In the genomic region with DNA sequence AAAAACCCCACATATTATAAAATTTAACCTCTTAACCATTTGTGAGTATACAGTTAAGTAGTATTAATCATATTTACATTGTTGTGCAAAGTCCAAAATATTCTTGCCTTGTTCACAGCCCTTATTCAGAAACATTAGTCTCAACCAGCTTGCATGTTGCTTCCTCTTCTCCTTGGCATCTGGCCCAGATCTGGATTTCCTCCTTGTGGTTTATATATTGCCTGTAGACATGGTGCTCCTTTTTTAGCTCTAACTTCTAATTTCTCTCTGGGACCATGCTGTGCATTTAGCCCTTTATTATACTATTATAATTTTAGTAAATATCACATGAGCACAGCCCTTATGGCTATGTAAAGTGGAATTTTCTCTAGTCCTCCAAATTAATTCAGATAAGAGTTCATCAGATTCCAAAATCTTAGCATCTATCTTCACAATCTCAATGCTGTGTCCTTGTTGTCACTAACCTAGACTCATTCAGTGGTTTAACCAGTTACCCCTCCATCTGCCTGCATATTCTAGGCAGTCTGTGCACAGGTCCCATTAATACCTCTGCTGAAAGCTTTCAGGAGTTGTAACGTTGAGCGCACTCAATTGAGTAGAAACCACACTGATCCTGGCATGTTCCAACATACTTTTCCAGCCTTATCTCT, we compare ENCODE assay signal across 8 cellular contexts. TPM values are rescaled to one million over a fixed set of nuclear protein-coding genes. Genes with fewer than 3 reads are reported as not detected.
DNase-seq lines count a peak whose midpoint lies in the region; ATAC-seq, FAIRE-seq and TF ChIP-seq lines count a peak whose summit lies in the region.

No MANE protein-coding gene starts in this region.

- DNase-seq in stimulated activated CD4-positive, alpha-beta T cell treated with anti-CD3 and anti-CD28 coated beads, Interleukin-15, amount 100 ng/mL, for 24 hours, result peak; percentile 11
- no peak for DNase-seq in stimulated activated CD4-positive, alpha-beta T cell treated with anti-CD3 and anti-CD28 coated beads, Interleukin-4, amount 100 ng/mL, for 1 hour
- DNase-seq in KG1 (lab: John Stamatoyannopoulos, UW), result peak; percentile 81
- peak; percentile 49 to 60 (median 58) for DNase-seq in right cardiac atrium
- DNase-seq in testis, result peak; percentile 73
- DNase-seq in urothelium cell line (ENCODE audit: low spot score), result no peak

- ATAC-seq in right cardiac atrium (peak; percentile 61 to 80), GM21381 (IDR thresholded peaks at IDR 0.05; ENCODE audit: unreplicated experiment) (no peak)

- no peaks in the 10 kb centered on the region for H3K36me3 ChIP-seq in testis (ENCODE audit: low read depth, missing control alignments)

- H3K4me1 ChIP-seq in right cardiac atrium (ENCODE audit: control insufficient read depth, insufficient read depth, low read length) (peaks cover 5% of the 10 kb centered on the region), testis (no peaks in the 10 kb centered on the region)

- 88% methylated on average over 2 of the region's 2 CpGs for WGBS in right cardiac atrium
- 88 to 89% methylated on average over 2 of the region's 2 CpGs for WGBS in testis, 2 donors

- H3K27me3 ChIP-seq in right cardiac atrium (ENCODE audit: control insufficient read depth, insufficient read depth), result no peaks in the 10 kb centered on the region
- no peaks in the 10 kb centered on the region for H3K27me3 ChIP-seq in testis

- H3K9me3 ChIP-seq in right cardiac atrium (ENCODE audit: control insufficient read depth, low read length), result no peaks in the 10 kb centered on the region
- H3K9me3 ChIP-seq in testis, result no peaks in the 10 kb centered on the region

- intact Hi-C loops in right cardiac atrium (cut with DNase I), result no loop called here
- intact Hi-C loops in testis (cut with DNase I; ENCODE audit: low total_unique reads), result no loop called here

- no peak for TF ChIP-seq POLR2A in testis (IDR thresholded peaks at IDR 0.05)

- no peak overlapping the region for H3K4me3 ChIP-seq in right cardiac atrium (ENCODE audit: low read length)
- no peak overlapping the region for H3K4me3 ChIP-seq in testis

- TF ChIP-seq CTCF in VCaP (conservative IDR thresholded peaks at IDR 0.05), result no peak
- no peak for TF ChIP-seq CTCF in testis (IDR thresholded peaks at IDR 0.05)

- peak overlapping the region; percentile 23 for H3K27ac ChIP-seq in VCaP
- H3K27ac ChIP-seq in right cardiac atrium (ENCODE audit: low read length), result no peak overlapping the region
- H3K27ac ChIP-seq in testis, result no peak overlapping the region

- FAIRE-seq in urothelium cell line (lab: Jason Lieb, UNC), result no peak

RNA-seq across cellular contexts. Expression of a gene that starts 7.9 kb away (rescaled TPM):
- total RNA-seq in right cardiac atrium, result 10 to 100 TPM; 20.8 to 31.1 (median 29.3) TPM
- 3.9 TPM for polyA plus RNA-seq in right cardiac atrium
- total RNA-seq in testis, result 10 to 100 TPM; 11.8 to 13.1 TPM
- 7.4 TPM for polyA plus RNA-seq in testis (ENCODE audit: insufficient read depth, low read depth, low replicate concordance)

RNA-seq across cellular contexts. Expression of a gene that starts 45.9 kb away (rescaled TPM):
- 10 to 100 TPM; 14.7 to 16.7 (median 15.7) TPM for total RNA-seq in right cardiac atrium
- 9.7 TPM for polyA plus RNA-seq in right cardiac atrium
- 10 to 100 TPM; 15.9 to 22.7 TPM for total RNA-seq in testis
- polyA plus RNA-seq in testis (ENCODE audit: insufficient read depth, low read depth, low replicate concordance), result 14.7 TPM

Comparison
In these comparisons a context has a peak if more than half of its experiments do, and no peak if none do; other contexts are left out.
1. DNase-seq: peak in stimulated activated CD4-positive, alpha-beta T cell treated with anti-CD3 and anti-CD28 coated beads, Interleukin-15, amount 100 ng/mL, for 24 hours (single experiment), KG1 (single experiment), right cardiac atrium (3 of 3) and testis (single experiment); none in stimulated activated CD4-positive, alpha-beta T cell treated with anti-CD3 and anti-CD28 coated beads, Interleukin-4, amount 100 ng/mL, for 1 hour (single experiment) and urothelium cell line (single experiment).